In genomic region chr5:10684303-10685086, GRCh38 we compare ENCODE assay signal across 11 cellular contexts.
DNase-seq lines count a peak whose midpoint lies in the region; ATAC-seq and TF ChIP-seq lines count a peak whose summit lies in the region.
"Had no signal": no experiment of that assay in that cellular context is flagged by ENCODE, and none has a peak within 500 bp of the region (broad histone marks: within the 10 kb centered on the region; RNA-seq: fewer than 3 reads in every experiment).

No MANE protein-coding gene starts in this region.

- ATAC-seq in GM19043 (IDR thresholded peaks at IDR 0.05; ENCODE audit: low read depth, unreplicated experiment) (peak; percentile 34), HG02678 (IDR thresholded peaks at IDR 0.05; ENCODE audit: unreplicated experiment) (peak; percentile 35), HG03565 (IDR thresholded peaks at IDR 0.05; ENCODE audit: unreplicated experiment) (peak; percentile 42)

- TF ChIP-seq CTCF in GM10248 (IDR thresholded peaks at IDR 0.05; ENCODE audit: control extremely low read depth, extremely low read depth, low read depth, missing control alignments) = no peak

- peak; percentile 56 for DNase-seq in GM10248 (ENCODE audit: extremely low spot score)
- DNase-seq in GOT3 (lab: John Stamatoyannopoulos, UW) = no peak
- DNase-seq in posterior vena cava (ENCODE audit: low spot score) = no peak
- no peak for DNase-seq in T-helper 1 cell
- no peak for DNase-seq in activated gamma-delta T cell (lab: John Stamatoyannopoulos, UW)
- DNase-seq: BE2C, cortex of kidney, NCI-H2081 had no signal

- POLR2A ChIA-PET in GM10248 (lab: Yijun Ruan, JAX) = interaction anchor here (0.6 to 2.4 kb wide), 4 partner anchors 48 to 155 kb away, joined by 3 to 16 read pairs (median 7); no protein-coding TSS in a partner anchor

- intact Hi-C loops in posterior vena cava (cut with DNase I) = no loop called here

- CTCF ChIA-PET in GM10248 (lab: Yijun Ruan, JAX) = interaction anchor here (0.7 to 4.2 kb wide), 13 partner anchors 10 to 233 kb away, joined by 3 to 18 read pairs (median 4); no protein-coding TSS in a partner anchor
